ENCODE assay signal across 8 cellular contexts in the genomic region with DNA sequence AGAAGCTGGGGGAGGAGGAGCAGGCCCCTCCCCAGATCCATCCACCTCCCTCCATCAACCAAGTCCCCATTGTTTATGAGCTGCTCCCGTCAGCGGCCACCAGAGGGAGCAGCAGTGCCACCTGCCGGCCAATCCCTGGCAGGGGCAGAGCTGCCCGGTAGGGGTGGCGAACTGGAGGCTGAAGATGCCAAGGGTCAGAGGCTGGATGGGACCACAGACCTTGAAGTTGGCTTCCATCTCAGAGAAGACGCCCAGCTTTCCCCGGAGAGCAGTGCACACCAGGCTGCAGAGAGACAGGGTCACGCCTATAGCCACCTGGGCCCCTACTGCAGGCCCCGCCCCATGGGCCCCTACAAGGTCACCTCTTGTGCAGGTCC. TPM values are rescaled to one million over a fixed set of nuclear protein-coding genes. Genes with fewer than 3 reads are reported as not detected.
DNase-seq lines count a peak whose midpoint lies in the region; ATAC-seq and TF ChIP-seq lines count a peak whose summit lies in the region.

No MANE protein-coding gene starts in this region.

- no peak overlapping the region for H3K4me3 Mint-ChIP-seq in activated CD4-positive, alpha-beta memory T cell treated with anti-CD3 and anti-CD28 coated beads, Interleukin-2, amount 10 ng/mL, durations not matched to agents 7 days and 5 days

- TF ChIP-seq CTCF in HFF-Myc (IDR thresholded peaks at IDR 0.05; ENCODE audit: low read depth, low read length, missing control alignments) = peak; percentile 100

- H4K8ac ChIP-seq in mesenchymal stem cell (ENCODE audit: low read length) = peak overlapping the region; percentile 4

- H3K36me3 ChIP-seq in BLaER1 treated with 17β-estradiol and CSF1 and Interleukin-3, amounts not matched to agents 10 nM and 100 nM = peaks cover 45 to 60% (median 50%) of the 10 kb centered on the region in 11 experiments
- H3K36me3 ChIP-seq in effector memory CD4-positive, alpha-beta T cell (ENCODE audit: control insufficient read depth, insufficient read depth, low read length) = peaks cover 27% of the 10 kb centered on the region
- H3K36me3 ChIP-seq in mesenchymal stem cell (ENCODE audit: control insufficient read depth in 1 of 2, insufficient read depth in 2 of 2, low read depth in 1 of 2, low read length in 2 of 2) = peaks cover 51 to 60% of the 10 kb centered on the region in 2 experiments

- H2AK5ac ChIP-seq in mesenchymal stem cell (ENCODE audit: low read length, severe bottlenecking) = no peak overlapping the region

- no peak overlapping the region for H2BK15ac ChIP-seq in mesenchymal stem cell (ENCODE audit: low read depth, poor library complexity, severe bottlenecking)

- peaks cover 0 to 58% (median 28%) of the 10 kb centered on the region in 11 experiments; a peak in 16 of 22 replicates for H4K20me1 ChIP-seq in BLaER1 treated with 17β-estradiol and CSF1 and Interleukin-3, amounts not matched to agents 10 nM and 100 nM

- H3K4me1 ChIP-seq in BLaER1 treated with 17β-estradiol and CSF1 and Interleukin-3, amounts not matched to agents 10 nM and 100 nM = peaks cover 72 to 83% (median 81%) of the 10 kb centered on the region in 10 experiments
- H3K4me1 ChIP-seq in effector memory CD4-positive, alpha-beta T cell (ENCODE audit: control insufficient read depth, insufficient read depth, low read length, poor library complexity, severe bottlenecking) = peaks cover 28% of the 10 kb centered on the region
- H3K4me1 ChIP-seq in mesenchymal stem cell (ENCODE audit: control insufficient read depth, insufficient read depth, low read depth, low read length) = peaks cover 16% of the 10 kb centered on the region

- no peak overlapping the region for H3K4ac ChIP-seq in mesenchymal stem cell (ENCODE audit: low read depth in 1 of 2, low read length in 2 of 2)

- H3K27me3 Mint-ChIP-seq in activated CD4-positive, alpha-beta memory T cell treated with anti-CD3 and anti-CD28 coated beads, Interleukin-2, amount 10 ng/mL, durations not matched to agents 7 days and 5 days = no peaks in the 10 kb centered on the region

- peak overlapping the region in 8 of 11 experiments; percentile 12 to 97 (median 34); a peak in 11 of 22 replicates for H3K9ac ChIP-seq in BLaER1 treated with 17β-estradiol and CSF1 and Interleukin-3, amounts not matched to agents 10 nM and 100 nM
- H3K9ac ChIP-seq in mesenchymal stem cell (ENCODE audit: low read length) = peak overlapping the region; percentile 21

- H2BK5ac ChIP-seq in mesenchymal stem cell (ENCODE audit: low read depth, low read length, poor library complexity, severe bottlenecking) = no peak overlapping the region

- H2BK120ac ChIP-seq in mesenchymal stem cell (ENCODE audit: low read depth, low read length) = no peak overlapping the region

- H2AFZ ChIP-seq in mesenchymal stem cell (ENCODE audit: low read depth, low read length) = no peak overlapping the region

- no peaks in the 10 kb centered on the region for H3K9me3 ChIP-seq in BLaER1 treated with 17β-estradiol and CSF1 and Interleukin-3, amounts not matched to agents 10 nM and 100 nM (replicated peaks in 1 of 11)
- H3K9me3 ChIP-seq in effector memory CD4-positive, alpha-beta T cell (ENCODE audit: control insufficient read depth, low read length) = no peaks in the 10 kb centered on the region
- H3K9me3 ChIP-seq in mesenchymal stem cell (ENCODE audit: control insufficient read depth, low read length) = no peaks in the 10 kb centered on the region

- CTCF ChIA-PET in activated CD4-positive, alpha-beta memory T cell treated with anti-CD3 and anti-CD28 coated beads, Interleukin-2, amount 10 ng/mL, durations not matched to agents 7 days and 5 days (lab: Charles Lee) = interaction anchor here (0.6 to 10.0 kb wide), 47 partner anchors 9 to 268 kb away, joined by 3 to 251 read pairs (median 4); a partner anchor contains a TSS

- POLR2A ChIA-PET in activated CD4-positive, alpha-beta memory T cell treated with anti-CD3 and anti-CD28 coated beads, Interleukin-2, amount 10 ng/mL, durations not matched to agents 7 days and 5 days (lab: Charles Lee) = interaction anchor here (0.6 to 11.5 kb wide), 18 partner anchors 9 to 732 kb away, joined by 3 to 284 read pairs (median 4); a partner anchor contains a TSS

- H3K9me3 Mint-ChIP-seq in activated CD4-positive, alpha-beta memory T cell treated with anti-CD3 and anti-CD28 coated beads, Interleukin-2, amount 10 ng/mL, durations not matched to agents 7 days and 5 days = no peaks in the 10 kb centered on the region

- H4K91ac ChIP-seq in mesenchymal stem cell (ENCODE audit: low read length) = no peak overlapping the region

- H3K4me2 ChIP-seq in BLaER1 treated with 17β-estradiol and CSF1 and Interleukin-3, amounts not matched to agents 10 nM and 100 nM = peak overlapping the region; percentile 60 to 98 (median 95)
- H3K4me2 ChIP-seq in mesenchymal stem cell (ENCODE audit: low read length, poor library complexity, severe bottlenecking) = no peak overlapping the region

- WGBS in mesenchymal stem cell = 32% methylated on average over 9 of the region's 9 CpGs

- peaks cover 82% of the 10 kb centered on the region for H3K4me1 Mint-ChIP-seq in activated CD4-positive, alpha-beta memory T cell treated with anti-CD3 and anti-CD28 coated beads, Interleukin-2, amount 10 ng/mL, durations not matched to agents 7 days and 5 days

- DNase-seq in HFF-Myc (ENCODE audit: extremely low read depth, low read depth) = no peak
- peak; percentile 74 for DNase-seq in NCI-H82 (lab: John Stamatoyannopoulos, UW)
- DNase-seq in activated CD4-positive, alpha-beta memory T cell treated with anti-CD3 and anti-CD28 coated beads, Interleukin-2, amount 10 ng/mL, durations not matched to agents 7 days and 5 days = peak; percentile 87
- peak; percentile 65 to 74 (median 67) for DNase-seq in effector memory CD4-positive, alpha-beta T cell
- peak; percentile 80 for DNase-seq in mesenchymal stem cell
- DNase-seq in stimulated activated CD8-positive, alpha-beta memory T cell treated with anti-CD3 and anti-CD28 coated beads, Interleukin-4, amount 100 ng/mL, for 24 hours (ENCODE audit: low read depth) = peak; percentile 70

- no peaks in the 10 kb centered on the region for H3K27me3 ChIP-seq in BLaER1 treated with 17β-estradiol and CSF1 and Interleukin-3, amounts not matched to agents 10 nM and 100 nM
- no peaks in the 10 kb centered on the region for H3K27me3 ChIP-seq in effector memory CD4-positive, alpha-beta T cell (replicated peaks; ENCODE audit: control insufficient read depth, insufficient read depth, low read length, poor library complexity, severe bottlenecking)
- no peaks in the 10 kb centered on the region for H3K27me3 ChIP-seq in mesenchymal stem cell (ENCODE audit: control insufficient read depth in 1 of 2, insufficient read depth in 1 of 2, low read length in 2 of 2)

- H3K14ac ChIP-seq in mesenchymal stem cell (ENCODE audit: low read length in 2 of 2) = no peak overlapping the region

- peak overlapping the region; percentile 73 for H3K27ac Mint-ChIP-seq in activated CD4-positive, alpha-beta memory T cell treated with anti-CD3 and anti-CD28 coated beads, Interleukin-2, amount 10 ng/mL, durations not matched to agents 7 days and 5 days

- H3K18ac ChIP-seq in mesenchymal stem cell (ENCODE audit: low read depth in 1 of 2, low read length in 2 of 2) = no peak overlapping the region

- H3K36me3 Mint-ChIP-seq in activated CD4-positive, alpha-beta memory T cell treated with anti-CD3 and anti-CD28 coated beads, Interleukin-2, amount 10 ng/mL, durations not matched to agents 7 days and 5 days (ENCODE audit: low read depth) = peaks cover 50% of the 10 kb centered on the region

- no peak overlapping the region for H2BK12ac ChIP-seq in mesenchymal stem cell (ENCODE audit: low read length in 2 of 2)

- no peak overlapping the region; a peak in 1 of 22 replicates for H3K27ac ChIP-seq in BLaER1 treated with 17β-estradiol and CSF1 and Interleukin-3, amounts not matched to agents 10 nM and 100 nM
- no peak overlapping the region for H3K27ac ChIP-seq in effector memory CD4-positive, alpha-beta T cell (ENCODE audit: insufficient read depth, low read length, poor library complexity, severe bottlenecking)
- H3K27ac ChIP-seq in mesenchymal stem cell (ENCODE audit: low read length, poor library complexity, severe bottlenecking) = no peak overlapping the region

- no peak overlapping the region for H3K23ac ChIP-seq in mesenchymal stem cell (ENCODE audit: low read length in 2 of 2)

- peaks cover 27% of the 10 kb centered on the region for H3K79me1 ChIP-seq in mesenchymal stem cell (replicated peaks; ENCODE audit: low read length, poor library complexity, severe bottlenecking)

- ATAC-seq in GM21576 (IDR thresholded peaks at IDR 0.05; ENCODE audit: unreplicated experiment) = no peak

- no peak overlapping the region; a peak in 1 of 20 replicates for H3K4me3 ChIP-seq in BLaER1 treated with 17β-estradiol and CSF1 and Interleukin-3, amounts not matched to agents 10 nM and 100 nM
- no peak overlapping the region for H3K4me3 ChIP-seq in HFF-Myc (replicated peaks; ENCODE audit: low read depth, low read length)
- H3K4me3 ChIP-seq in effector memory CD4-positive, alpha-beta T cell (ENCODE audit: insufficient read depth, low read depth, low read length, poor library complexity, severe bottlenecking) = no peak overlapping the region
- H3K4me3 ChIP-seq in mesenchymal stem cell (ENCODE audit: insufficient read depth in 1 of 2, low read depth in 1 of 2, low read length in 2 of 2) = no peak overlapping the region

RNA-seq across cellular contexts. Expression of a gene that starts 3.6 kb away (rescaled TPM):
- 10 to 100 TPM; 71.7 to 77.4 TPM for total RNA-seq in activated CD4-positive, alpha-beta memory T cell treated with anti-CD3 and anti-CD28 coated beads, Interleukin-2, amount 10 ng/mL, durations not matched to agents 7 days and 5 days
- polyA plus RNA-seq in mesenchymal stem cell (2013, experiment 1 of 2) = 105 TPM
- 106 TPM for polyA plus RNA-seq in mesenchymal stem cell (2013, experiment 2 of 2)

RNA-seq across cellular contexts. Expression of a gene that starts 5.1 kb away (rescaled TPM):
- total RNA-seq in activated CD4-positive, alpha-beta memory T cell treated with anti-CD3 and anti-CD28 coated beads, Interleukin-2, amount 10 ng/mL, durations not matched to agents 7 days and 5 days = 10 to 100 TPM; 75.9 to 80.5 TPM
- 0.11 TPM for polyA plus RNA-seq in mesenchymal stem cell (2013, experiment 1 of 2)
- not detected for polyA plus RNA-seq in mesenchymal stem cell (2013, experiment 2 of 2)

RNA-seq across cellular contexts. Expression of a gene that starts 5.8 kb away (rescaled TPM):
- total RNA-seq in activated CD4-positive, alpha-beta memory T cell treated with anti-CD3 and anti-CD28 coated beads, Interleukin-2, amount 10 ng/mL, durations not matched to agents 7 days and 5 days = 10 to 100 TPM; 53.2 to 55.8 TPM
- 16.4 TPM for polyA plus RNA-seq in mesenchymal stem cell (2013, experiment 1 of 2)
- polyA plus RNA-seq in mesenchymal stem cell (2013, experiment 2 of 2) = 16.3 TPM

RNA-seq across cellular contexts. Expression of a gene that starts 12.1 kb away (rescaled TPM):
- total RNA-seq in activated CD4-positive, alpha-beta memory T cell treated with anti-CD3 and anti-CD28 coated beads, Interleukin-2, amount 10 ng/mL, durations not matched to agents 7 days and 5 days = 10 to 100 TPM; 13.8 to 14.7 TPM
- polyA plus RNA-seq in mesenchymal stem cell (2013, experiment 1 of 2) = 306 TPM
- 314 TPM for polyA plus RNA-seq in mesenchymal stem cell (2013, experiment 2 of 2)

RNA-seq across cellular contexts. Expression of a gene that starts 15.5 kb away (rescaled TPM):
- total RNA-seq in activated CD4-positive, alpha-beta memory T cell treated with anti-CD3 and anti-CD28 coated beads, Interleukin-2, amount 10 ng/mL, durations not matched to agents 7 days and 5 days = 1 to 10 TPM; 4.5 to 5.0 TPM
- polyA plus RNA-seq in mesenchymal stem cell (2013, experiment 1 of 2) = 40.2 TPM
- 38.9 TPM for polyA plus RNA-seq in mesenchymal stem cell (2013, experiment 2 of 2)
